Comparison of ENCODE assay signal across 14 cellular contexts in the genomic region with DNA sequence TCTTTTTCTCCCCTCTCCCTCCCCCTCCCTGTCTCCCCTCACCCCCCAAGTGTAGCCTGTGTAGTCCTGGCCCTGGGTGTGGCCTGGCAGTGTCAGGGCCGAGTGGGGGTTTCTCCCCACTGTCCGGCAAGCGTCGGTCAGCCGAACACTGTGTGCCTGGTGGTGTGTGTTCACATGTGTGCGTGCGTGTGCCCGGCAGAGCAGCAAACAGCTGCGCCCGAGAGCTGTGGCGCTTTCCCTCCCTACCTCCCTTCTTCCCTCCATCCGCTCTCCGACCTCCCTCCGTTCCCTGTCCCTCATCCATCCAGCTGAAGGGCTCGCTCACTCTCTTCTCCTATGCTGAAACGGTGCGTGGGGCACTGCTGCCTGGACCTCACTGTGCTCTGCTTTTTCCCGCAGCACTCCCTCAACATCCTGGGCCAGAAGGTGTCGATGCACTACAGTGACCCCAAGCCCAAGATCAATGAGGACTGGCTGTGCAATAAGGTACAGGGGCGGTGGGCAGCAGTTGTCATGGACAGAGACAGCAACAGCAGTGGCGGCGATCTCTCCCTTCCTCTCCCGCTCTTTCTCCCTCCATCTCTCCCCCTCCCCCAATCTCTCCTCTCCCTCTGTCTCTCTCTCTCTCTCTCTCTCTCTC.
"Had no signal": no experiment of that assay in that cellular context is flagged by ENCODE, and none has a peak within 500 bp of the region (broad histone marks: within the 10 kb centered on the region; RNA-seq: fewer than 3 reads in every experiment).

No MANE protein-coding gene starts in this region.

- ATAC-seq: foreskin keratinocyte had no signal

- DNase-seq: activated CD4-positive, alpha-beta T cell treated with anti-CD3 and anti-CD28 coated beads, Interleukin-2, amount 50 U/mL, for 48 hours; activated gamma-delta T cell treated with Interleukin-2 at 50 U/mL for 16 hours; activated T-cell treated with anti-CD3 and anti-CD28 coated beads, Interleukin-2, amount 50 U/mL, for 24 hours; anterior cingulate cortex; cerebellar nuclear complex; effector memory CD4-positive, alpha-beta T cell; foreskin keratinocyte; glutamatergic neuron; hypothalamus; naive B cell; small intestine; T-helper 9 cell had no signal

- H3K27ac ChIP-seq: foreskin keratinocyte, neutrophil, right atrium auricular region had no signal

- H3K9me3 ChIP-seq: neutrophil, right atrium auricular region had no signal

- H3K4me1 ChIP-seq: foreskin keratinocyte had no signal

- H3K4me3 ChIP-seq: right atrium auricular region had no signal
